In the genomic region with DNA sequence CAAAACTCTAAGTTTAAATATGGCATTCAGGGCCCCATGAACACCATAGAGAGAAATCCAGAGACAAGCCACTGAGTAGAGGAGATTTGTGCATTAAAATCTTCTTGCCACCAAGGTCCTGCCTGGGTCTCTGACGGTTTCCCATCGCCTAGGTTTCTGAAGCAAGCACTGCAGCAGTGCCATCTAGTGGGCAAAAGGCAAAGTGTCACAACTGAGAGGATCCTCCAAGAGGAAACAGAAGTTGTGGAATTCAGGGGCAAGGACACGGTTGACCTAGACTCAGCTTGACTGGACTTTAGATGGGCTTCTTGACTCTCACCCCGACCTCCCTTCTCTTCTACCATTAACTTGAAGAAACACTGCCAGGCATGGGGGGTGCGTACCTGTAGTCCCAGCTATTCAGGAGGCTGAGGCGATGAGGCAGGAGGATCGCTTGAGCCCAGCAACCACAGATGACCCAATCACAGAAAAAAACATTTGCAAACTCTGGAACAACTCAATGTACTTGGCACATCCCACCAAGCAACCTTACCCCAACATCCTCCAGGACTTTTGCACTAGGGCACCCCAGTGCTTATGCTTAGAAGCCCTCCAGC, we compare ENCODE assay signal across 8 cellular contexts.
A peak's percentile ranks its signal among the peaks of the same experiment; 100 is the strongest.
DNase-seq lines count a peak whose midpoint lies in the region; ATAC-seq and TF ChIP-seq lines count a peak whose summit lies in the region.

No MANE protein-coding gene starts in this region.

- ATAC-seq in GM18867 (IDR thresholded peaks at IDR 0.05; ENCODE audit: unreplicated experiment) (peak; percentile 48), WTC11 (peak; percentile 56), GM21786 (IDR thresholded peaks at IDR 0.05; ENCODE audit: unreplicated experiment) (no peak)

- POLR2A ChIA-PET in BJ (lab: Charles Lee) (no interaction called here), WTC11 (lab: Charles Lee) (interaction anchor here (0.5 kb wide), 1 partner anchor 286 kb away, joined by 3 read pairs; no protein-coding TSS in a partner anchor)

- H3K9ac ChIP-seq in endodermal cell (ENCODE audit: extremely low read depth, low read length, poor library complexity, severe bottlenecking) = no peak overlapping the region

- WGBS in endodermal cell (ENCODE audit: insufficient coverage in 1 of 2, insufficient read length in 1 of 2), 2 experiments = 6 to 43% methylated on average over 4 to 7 of the region's 7 CpGs

- H3K9me3 Mint-ChIP-seq in WTC11 (peaks cover 16% of the 10 kb centered on the region), endodermal cell (peaks cover 17% of the 10 kb centered on the region)

- H3K4me3 ChIP-seq in BJ (ENCODE audit: low read depth, low read length) = no peak overlapping the region
- H3K4me3 ChIP-seq in endodermal cell (ENCODE audit: low read length) = no peak overlapping the region

- H3K27me3 Mint-ChIP-seq in WTC11 (ENCODE audit: low read depth) (no peaks in the 10 kb centered on the region), endodermal cell (ENCODE audit: insufficient read depth) (peaks cover 2% of the 10 kb centered on the region)

- no peaks in the 10 kb centered on the region for H3K36me3 ChIP-seq in BJ (ENCODE audit: control insufficient read depth, insufficient read depth, low read length)
- H3K36me3 ChIP-seq in endodermal cell (ENCODE audit: control insufficient read depth, insufficient read depth, low read length) = no peaks in the 10 kb centered on the region

- peaks cover 23% of the 10 kb centered on the region for H3K36me3 Mint-ChIP-seq in WTC11
- H3K36me3 Mint-ChIP-seq in endodermal cell (ENCODE audit: low read depth) = peaks cover 3% of the 10 kb centered on the region

- no peaks in the 10 kb centered on the region for H3K4me1 ChIP-seq in endodermal cell (ENCODE audit: control insufficient read depth, insufficient read depth, low read length)

- DNase-seq in BJ (ENCODE audit: low read depth) = no peak
- peak; percentile 51 for DNase-seq in NCI-H1694 treated with DMSO at 0.1 percent for 48 hours (lab: John Stamatoyannopoulos, UW)
- peak; percentile 86 for DNase-seq in WTC11 (ENCODE audit: low spot score)
- peak; percentile 94 for DNase-seq in endodermal cell
- DNase-seq in mesenteric fat pad (ENCODE audit: low spot score) = peak; percentile 74
- DNase-seq in substantia nigra (lab: John Stamatoyannopoulos, UW) = peak in 39 of 49 donors; percentile 0 to 69 (median 36)

- H3K27ac ChIP-seq in endodermal cell (ENCODE audit: low read depth, low read length) (no peak overlapping the region), substantia nigra (ENCODE audit: low read depth, low read length, poor library complexity, severe bottlenecking) (no peak overlapping the region)

- TF ChIP-seq CTCF in BJ (IDR thresholded peaks at IDR 0.05; ENCODE audit: insufficient read depth, low read depth, low read length) = peak; percentile 90
- TF ChIP-seq CTCF in WTC11 (IDR thresholded peaks at IDR 0.05) = peak; percentile 74
- peak; percentile 94 for TF ChIP-seq CTCF in endodermal cell (conservative IDR thresholded peaks at IDR 0.05)

- H3K4me1 Mint-ChIP-seq in WTC11 (peaks cover 34% of the 10 kb centered on the region), endodermal cell (peaks cover 9% of the 10 kb centered on the region)

- 0 out of 2 replicates have a peak overlapping the region, but pooled peaks have one; percentile 29 for H3K27ac Mint-ChIP-seq in WTC11
- no peak overlapping the region for H3K27ac Mint-ChIP-seq in endodermal cell

- no peak overlapping the region for H3K4me3 Mint-ChIP-seq in WTC11
- H3K4me3 Mint-ChIP-seq in endodermal cell = no peak overlapping the region

- CTCF ChIA-PET in BJ (lab: Yijun Ruan, JAX) (interaction anchor here (0.6 to 2.5 kb wide), 4 partner anchors 876 to 907 kb away, joined by 3 to 14 read pairs (median 8); no protein-coding TSS in a partner anchor), WTC11 (lab: Charles Lee) (interaction anchor here (0.6 to 3.2 kb wide), 15 partner anchors 14 to 906 kb away, joined by 3 to 28 read pairs (median 3); no protein-coding TSS in a partner anchor)

- H3K27me3 ChIP-seq in BJ (ENCODE audit: control insufficient read depth, insufficient read depth, low read length) (no peaks in the 10 kb centered on the region), endodermal cell (ENCODE audit: control insufficient read depth, insufficient read depth, low read length, poor library complexity, severe bottlenecking) (no peaks in the 10 kb centered on the region)

- H3K9me3 ChIP-seq in endodermal cell (ENCODE audit: control insufficient read depth, low read length) = peaks cover 9% of the 10 kb centered on the region

TF ChIP-seq in WTC11, 78 proteins besides CTCF, POLR2A, EP300 and RAD21 (continues in another document):
- TF ChIP-seq ZNF416 (CRISPR knock-in tag; IDR thresholded peaks at IDR 0.05) (no peak), SP1 (CRISPR knock-in tag; conservative IDR thresholded peaks at IDR 0.05) (no peak), RORB (CRISPR knock-in tag; IDR thresholded peaks at IDR 0.05) (no peak), PRRX2 (CRISPR knock-in tag; IDR thresholded peaks at IDR 0.05) (no peak), MAX (CRISPR knock-in tag; IDR thresholded peaks at IDR 0.05) (no peak)
- TF ChIP-seq, protein P1, sequence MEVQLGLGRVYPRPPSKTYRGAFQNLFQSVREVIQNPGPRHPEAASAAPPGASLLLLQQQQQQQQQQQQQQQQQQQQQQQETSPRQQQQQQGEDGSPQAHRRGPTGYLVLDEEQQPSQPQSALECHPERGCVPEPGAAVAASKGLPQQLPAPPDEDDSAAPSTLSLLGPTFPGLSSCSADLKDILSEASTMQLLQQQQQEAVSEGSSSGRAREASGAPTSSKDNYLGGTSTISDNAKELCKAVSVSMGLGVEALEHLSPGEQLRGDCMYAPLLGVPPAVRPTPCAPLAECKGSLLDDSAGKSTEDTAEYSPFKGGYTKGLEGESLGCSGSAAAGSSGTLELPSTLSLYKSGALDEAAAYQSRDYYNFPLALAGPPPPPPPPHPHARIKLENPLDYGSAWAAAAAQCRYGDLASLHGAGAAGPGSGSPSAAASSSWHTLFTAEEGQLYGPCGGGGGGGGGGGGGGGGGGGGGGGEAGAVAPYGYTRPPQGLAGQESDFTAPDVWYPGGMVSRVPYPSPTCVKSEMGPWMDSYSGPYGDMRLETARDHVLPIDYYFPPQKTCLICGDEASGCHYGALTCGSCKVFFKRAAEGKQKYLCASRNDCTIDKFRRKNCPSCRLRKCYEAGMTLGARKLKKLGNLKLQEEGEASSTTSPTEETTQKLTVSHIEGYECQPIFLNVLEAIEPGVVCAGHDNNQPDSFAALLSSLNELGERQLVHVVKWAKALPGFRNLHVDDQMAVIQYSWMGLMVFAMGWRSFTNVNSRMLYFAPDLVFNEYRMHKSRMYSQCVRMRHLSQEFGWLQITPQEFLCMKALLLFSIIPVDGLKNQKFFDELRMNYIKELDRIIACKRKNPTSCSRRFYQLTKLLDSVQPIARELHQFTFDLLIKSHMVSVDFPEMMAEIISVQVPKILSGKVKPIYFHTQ (CRISPR knock-in tag; IDR thresholded peaks at IDR 0.05) = no peak
- TF ChIP-seq, protein P2, sequence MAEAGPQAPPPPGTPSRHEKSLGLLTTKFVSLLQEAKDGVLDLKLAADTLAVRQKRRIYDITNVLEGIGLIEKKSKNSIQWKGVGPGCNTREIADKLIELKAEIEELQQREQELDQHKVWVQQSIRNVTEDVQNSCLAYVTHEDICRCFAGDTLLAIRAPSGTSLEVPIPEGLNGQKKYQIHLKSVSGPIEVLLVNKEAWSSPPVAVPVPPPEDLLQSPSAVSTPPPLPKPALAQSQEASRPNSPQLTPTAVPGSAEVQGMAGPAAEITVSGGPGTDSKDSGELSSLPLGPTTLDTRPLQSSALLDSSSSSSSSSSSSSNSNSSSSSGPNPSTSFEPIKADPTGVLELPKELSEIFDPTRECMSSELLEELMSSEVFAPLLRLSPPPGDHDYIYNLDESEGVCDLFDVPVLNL (CRISPR knock-in tag; IDR thresholded peaks at IDR 0.05; ENCODE audit: borderline replicate concordance, low read depth) = no peak
- TF ChIP-seq, protein P3, sequence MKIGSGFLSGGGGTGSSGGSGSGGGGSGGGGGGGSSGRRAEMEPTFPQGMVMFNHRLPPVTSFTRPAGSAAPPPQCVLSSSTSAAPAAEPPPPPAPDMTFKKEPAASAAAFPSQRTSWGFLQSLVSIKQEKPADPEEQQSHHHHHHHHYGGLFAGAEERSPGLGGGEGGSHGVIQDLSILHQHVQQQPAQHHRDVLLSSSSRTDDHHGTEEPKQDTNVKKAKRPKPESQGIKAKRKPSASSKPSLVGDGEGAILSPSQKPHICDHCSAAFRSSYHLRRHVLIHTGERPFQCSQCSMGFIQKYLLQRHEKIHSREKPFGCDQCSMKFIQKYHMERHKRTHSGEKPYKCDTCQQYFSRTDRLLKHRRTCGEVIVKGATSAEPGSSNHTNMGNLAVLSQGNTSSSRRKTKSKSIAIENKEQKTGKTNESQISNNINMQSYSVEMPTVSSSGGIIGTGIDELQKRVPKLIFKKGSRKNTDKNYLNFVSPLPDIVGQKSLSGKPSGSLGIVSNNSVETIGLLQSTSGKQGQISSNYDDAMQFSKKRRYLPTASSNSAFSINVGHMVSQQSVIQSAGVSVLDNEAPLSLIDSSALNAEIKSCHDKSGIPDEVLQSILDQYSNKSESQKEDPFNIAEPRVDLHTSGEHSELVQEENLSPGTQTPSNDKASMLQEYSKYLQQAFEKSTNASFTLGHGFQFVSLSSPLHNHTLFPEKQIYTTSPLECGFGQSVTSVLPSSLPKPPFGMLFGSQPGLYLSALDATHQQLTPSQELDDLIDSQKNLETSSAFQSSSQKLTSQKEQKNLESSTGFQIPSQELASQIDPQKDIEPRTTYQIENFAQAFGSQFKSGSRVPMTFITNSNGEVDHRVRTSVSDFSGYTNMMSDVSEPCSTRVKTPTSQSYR (CRISPR knock-in tag; IDR thresholded peaks at IDR 0.05) = no peak
